Comparison of ENCODE assay signal across 8 cellular contexts in genomic region chr17:17044846-17045561, GRCh38. TPM values are rescaled to one million over a fixed set of nuclear protein-coding genes. Genes with fewer than 3 reads are reported as not detected.
DNase-seq lines count a peak whose midpoint lies in the region; ATAC-seq and TF ChIP-seq lines count a peak whose summit lies in the region.

No MANE protein-coding gene starts in this region.

- H3K9me3 ChIP-seq in cardiac muscle cell (ENCODE audit: low read depth), result no peaks in the 10 kb centered on the region

- TF ChIP-seq CTCF in cardiac muscle cell (IDR thresholded peaks at IDR 0.05; ENCODE audit: low read depth, low read length) (no peak), progenitor cell of endocrine pancreas (IDR thresholded peaks at IDR 0.05; ENCODE audit: unreplicated experiment) (no peak)

- H3K27ac ChIP-seq in cardiac muscle cell, result peak overlapping the region; percentile 50

- peaks cover 48% of the 10 kb centered on the region for H3K4me1 Mint-ChIP-seq in activated CD4-positive, alpha-beta T cell treated with anti-CD3 and anti-CD28 coated beads, Interleukin-2, amount 10 ng/mL, durations not matched to agents 24 days and 14 days
- H3K4me1 Mint-ChIP-seq in activated CD8-positive, alpha-beta T cell treated with anti-CD3 and anti-CD28 coated beads, Interleukin-2, amount 10 ng/mL, durations not matched to agents 7 days and 5 days (ENCODE audit: low read depth), result peaks cover 51% of the 10 kb centered on the region
- peaks cover 32% of the 10 kb centered on the region for H3K4me1 Mint-ChIP-seq in progenitor cell of endocrine pancreas (ENCODE audit: low read depth)

- intact Hi-C loops in activated CD4-positive, alpha-beta T cell treated with anti-CD3 and anti-CD28 coated beads, Interleukin-2, amount 10 ng/mL, durations not matched to agents 24 days and 14 days (cut with micrococcal nuclease), result loop anchor here (5.0 kb wide), 1 partner anchor 72 kb away; no protein-coding TSS in a partner anchor

- H3K27ac Mint-ChIP-seq in activated CD4-positive, alpha-beta T cell treated with anti-CD3 and anti-CD28 coated beads, Interleukin-2, amount 10 ng/mL, durations not matched to agents 24 days and 14 days, result peak overlapping the region; percentile 53
- H3K27ac Mint-ChIP-seq in activated CD8-positive, alpha-beta T cell treated with anti-CD3 and anti-CD28 coated beads, Interleukin-2, amount 10 ng/mL, durations not matched to agents 7 days and 5 days, result peak overlapping the region; percentile 54
- H3K27ac Mint-ChIP-seq in progenitor cell of endocrine pancreas, result no peak overlapping the region

- CTCF ChIA-PET in activated CD8-positive, alpha-beta T cell treated with anti-CD3 and anti-CD28 coated beads, Interleukin-2, amount 10 ng/mL, durations not matched to agents 7 days and 5 days (lab: Charles Lee), result interaction anchor here (0.8 kb wide), 1 partner anchor 101 kb away, joined by 3 read pairs; no protein-coding TSS in a partner anchor

- ATAC-seq in activated CD8-positive, alpha-beta T cell treated with anti-CD3 and anti-CD28 coated beads, Interleukin-2, amount 10 ng/mL, durations not matched to agents 7 days and 5 days, result no peak
- ATAC-seq in HG03025 (IDR thresholded peaks at IDR 0.05; ENCODE audit: low FRiP score, unreplicated experiment) (no peak), HG02840 (IDR thresholded peaks at IDR 0.05; ENCODE audit: low FRiP score, unreplicated experiment) (no peak)

- no peaks in the 10 kb centered on the region for H3K27me3 Mint-ChIP-seq in activated CD4-positive, alpha-beta T cell treated with anti-CD3 and anti-CD28 coated beads, Interleukin-2, amount 10 ng/mL, durations not matched to agents 24 days and 14 days
- H3K27me3 Mint-ChIP-seq in activated CD8-positive, alpha-beta T cell treated with anti-CD3 and anti-CD28 coated beads, Interleukin-2, amount 10 ng/mL, durations not matched to agents 7 days and 5 days (ENCODE audit: low read depth), result no peaks in the 10 kb centered on the region
- H3K27me3 Mint-ChIP-seq in progenitor cell of endocrine pancreas, result peaks cover 5% of the 10 kb centered on the region

- H3K9me3 Mint-ChIP-seq in activated CD4-positive, alpha-beta T cell treated with anti-CD3 and anti-CD28 coated beads, Interleukin-2, amount 10 ng/mL, durations not matched to agents 24 days and 14 days, result no peaks in the 10 kb centered on the region
- H3K9me3 Mint-ChIP-seq in activated CD8-positive, alpha-beta T cell treated with anti-CD3 and anti-CD28 coated beads, Interleukin-2, amount 10 ng/mL, durations not matched to agents 7 days and 5 days (ENCODE audit: insufficient read depth), result no peaks in the 10 kb centered on the region
- H3K9me3 Mint-ChIP-seq in progenitor cell of endocrine pancreas (ENCODE audit: low read depth), result peaks cover 2% of the 10 kb centered on the region

- peak overlapping the region; percentile 99 for H3K4me3 Mint-ChIP-seq in activated CD4-positive, alpha-beta T cell treated with anti-CD3 and anti-CD28 coated beads, Interleukin-2, amount 10 ng/mL, durations not matched to agents 24 days and 14 days
- peak overlapping the region; percentile 95 for H3K4me3 Mint-ChIP-seq in activated CD8-positive, alpha-beta T cell treated with anti-CD3 and anti-CD28 coated beads, Interleukin-2, amount 10 ng/mL, durations not matched to agents 7 days and 5 days
- peak overlapping the region; percentile 94 for H3K4me3 Mint-ChIP-seq in progenitor cell of endocrine pancreas (ENCODE audit: low read depth)

- DNase-seq in activated CD4-positive, alpha-beta T cell treated with anti-CD3 and anti-CD28 coated beads, Interleukin-2, amount 10 ng/mL, durations not matched to agents 24 days and 14 days, result peak; percentile 65
- no peak for DNase-seq in activated CD4-positive, alpha-beta T cell treated with anti-CD3 and anti-CD28 coated beads for 1 hour
- peak; percentile 21 for DNase-seq in NCI-H146 treated with DMSO at 0.1 percent for 48 hours (lab: John Stamatoyannopoulos, UW; ENCODE audit: unreplicated experiment)
- DNase-seq in activated CD8-positive, alpha-beta T cell treated with anti-CD3 and anti-CD28 coated beads, Interleukin-2, amount 10 ng/mL, durations not matched to agents 7 days and 5 days, result peak; percentile 28
- peak; percentile 81 to 82 for DNase-seq in cardiac muscle cell (ENCODE audit: low read depth in 1 of 2, low spot score in 1 of 2)
- no peak for DNase-seq in progenitor cell of endocrine pancreas (ENCODE audit: low spot score, unreplicated experiment)

- H3K36me3 ChIP-seq in cardiac muscle cell, result no peaks in the 10 kb centered on the region

- POLR2A ChIA-PET in activated CD8-positive, alpha-beta T cell treated with anti-CD3 and anti-CD28 coated beads, Interleukin-2, amount 10 ng/mL, durations not matched to agents 7 days and 5 days (lab: Charles Lee), result interaction anchor here (1.2 to 1.3 kb wide), 2 partner anchors 9 to 236 kb away, joined by 3 to 4 read pairs; partner anchors contain the start of gene COPS3

- H3K4me1 ChIP-seq in cardiac muscle cell (ENCODE audit: low read depth), result peaks cover 21% of the 10 kb centered on the region

- H3K36me3 Mint-ChIP-seq in activated CD4-positive, alpha-beta T cell treated with anti-CD3 and anti-CD28 coated beads, Interleukin-2, amount 10 ng/mL, durations not matched to agents 24 days and 14 days (ENCODE audit: low read depth), result peaks cover 3% of the 10 kb centered on the region
- peaks cover 16% of the 10 kb centered on the region for H3K36me3 Mint-ChIP-seq in activated CD8-positive, alpha-beta T cell treated with anti-CD3 and anti-CD28 coated beads, Interleukin-2, amount 10 ng/mL, durations not matched to agents 7 days and 5 days (ENCODE audit: low read depth)
- peaks cover 5% of the 10 kb centered on the region for H3K36me3 Mint-ChIP-seq in progenitor cell of endocrine pancreas (ENCODE audit: insufficient read depth)

- H3K27me3 ChIP-seq in cardiac muscle cell, result no peaks in the 10 kb centered on the region

- peak overlapping the region; percentile 95 for H3K4me3 ChIP-seq in cardiac muscle cell

RNA-seq across cellular contexts. Expression of gene MPRIP, which starts 2.7 kb away (rescaled TPM):
- total RNA-seq in activated CD4-positive, alpha-beta T cell treated with anti-CD3 and anti-CD28 coated beads, Interleukin-2, amount 10 ng/mL, durations not matched to agents 24 days and 14 days, result 155 and 161 TPM in 2 replicates
- 100 to 1,000 TPM; 217 to 226 TPM for total RNA-seq in activated CD8-positive, alpha-beta T cell treated with anti-CD3 and anti-CD28 coated beads, Interleukin-2, amount 10 ng/mL, durations not matched to agents 7 days and 5 days
- total RNA-seq in cardiac muscle cell, result 90.9 and 172 TPM in 2 replicates
- polyA plus RNA-seq in cardiac muscle cell, result 80.4 and 117 TPM in 2 replicates
- 180 and 195 TPM in 2 replicates for total RNA-seq in progenitor cell of endocrine pancreas

Comparison
In these comparisons a context has a peak if more than half of its experiments do, and no peak if none do; other contexts are left out.
1. DNase-seq: peak in activated CD4-positive, alpha-beta T cell treated with anti-CD3 and anti-CD28 coated beads, Interleukin-2, amount 10 ng/mL, durations not matched to agents 24 days and 14 days (single experiment), NCI-H146 treated with DMSO at 0.1 percent for 48 hours (single experiment), activated CD8-positive, alpha-beta T cell treated with anti-CD3 and anti-CD28 coated beads, Interleukin-2, amount 10 ng/mL, durations not matched to agents 7 days and 5 days (single experiment) and cardiac muscle cell (2 of 2); none in activated CD4-positive, alpha-beta T cell treated with anti-CD3 and anti-CD28 coated beads for 1 hour (single experiment) and progenitor cell of endocrine pancreas (single experiment).
2. Peak in every context shown above with its lines, with median percentiles within 50 percentile points of each other: H3K4me3 Mint-ChIP-seq.